In genomic region chr3:105752791-105753415, GRCh38 we compare ENCODE assay signal across 8 cellular contexts.
A peak's percentile ranks its signal among the peaks of the same experiment; 100 is the strongest.
DNase-seq lines count a peak whose midpoint lies in the region; ATAC-seq and TF ChIP-seq lines count a peak whose summit lies in the region.

No MANE protein-coding gene starts in this region.

- ATAC-seq in PC-3 (peak; percentile 93), HG02981 (IDR thresholded peaks at IDR 0.05; ENCODE audit: unreplicated experiment) (no peak)

- POLR2A ChIA-PET in PC-3 (lab: Charles Lee; ENCODE audit: unreplicated experiment): no interaction called here

- no peak overlapping the region for H2AFZ ChIP-seq in PC-3 (ENCODE audit: low read length)

- no peaks in the 10 kb centered on the region for H3K36me3 ChIP-seq in PC-3 (ENCODE audit: low read depth, low read length)
- H3K36me3 ChIP-seq in tibial nerve: peaks cover 0 to 8% (median 0%) of the 10 kb centered on the region in 3 donors

- no peaks in the 10 kb centered on the region for H3K79me2 ChIP-seq in PC-3 (ENCODE audit: low read length)

- WGBS in tibial nerve, 2 donors: 56 to 72% methylated on average over 1 of the region's 1 CpG

- BruUV-seq in PC-3 (replicated peaks; lab: Mats Ljungman, UMichigan): no TSS peak

- intact Hi-C loops in PC-3 (cut with micrococcal nuclease): no loop called here

- no peak overlapping the region for H3K9ac ChIP-seq in PC-3 (ENCODE audit: low read length)

- DNase-seq in stimulated activated CD8-positive, alpha-beta memory T cell treated with anti-CD3 and anti-CD28 coated beads, Interleukin-12 subunit alpha, Interleukin-12 subunit beta, amount 100 ng/mL, for 1 hour (ENCODE audit: low read depth): peak; percentile 25
- DNase-seq in stimulated activated CD8-positive, alpha-beta memory T cell treated with anti-CD3 and anti-CD28 coated beads, Interleukin-4, amount 100 ng/mL, for 48 hours: no peak
- DNase-seq in PC-3 (peak; percentile 38), cerebellar cortex (ENCODE audit: low spot score) (peak; percentile 76), tibial nerve (ENCODE audit: low spot score in 2 of 2) (no peak), GDM1 (lab: John Stamatoyannopoulos, UW) (no peak), mesenteric fat pad (ENCODE audit: low spot score) (no peak)

- no peak overlapping the region for H3K4me2 ChIP-seq in PC-3 (ENCODE audit: low read length)

- H3K4me3 ChIP-seq in PC-3 (ENCODE audit: low read length) (no peak overlapping the region), tibial nerve (no peak overlapping the region)

- no peak for TF ChIP-seq EP300 in tibial nerve (IDR thresholded peaks at IDR 0.05)

- CTCF ChIA-PET in PC-3 (lab: Charles Lee): no interaction called here

- H3K27ac ChIP-seq in PC-3 (ENCODE audit: low read length) (no peak overlapping the region), tibial nerve (peak overlapping the region in 3 of 4 donors; percentile 36 to 51 (median 42))

- no peaks in the 10 kb centered on the region for H3K9me2 ChIP-seq in PC-3 (replicated peaks; ENCODE audit: low read length)

- H3K27me3 ChIP-seq in PC-3 (ENCODE audit: low read length) (no peaks in the 10 kb centered on the region), tibial nerve (no peaks in the 10 kb centered on the region)

- H3K4me1 ChIP-seq in PC-3 (ENCODE audit: insufficient read depth, low read length) (no peaks in the 10 kb centered on the region), tibial nerve (peaks cover 0 to 43% (median 11%) of the 10 kb centered on the region in 4 donors)

- no peaks in the 10 kb centered on the region for H3K9me3 ChIP-seq in PC-3 (ENCODE audit: low read length)
- no peaks in the 10 kb centered on the region for H3K9me3 ChIP-seq in tibial nerve

- TF ChIP-seq POLR2A in tibial nerve (IDR thresholded peaks at IDR 0.05): no peak

- no peaks in the 10 kb centered on the region for H4K20me1 ChIP-seq in PC-3 (ENCODE audit: low read length)

- TF ChIP-seq CTCF in PC-3 (conservative IDR thresholded peaks at IDR 0.05; ENCODE audit: low read depth, low read length) (no peak), tibial nerve (IDR thresholded peaks at IDR 0.05) (no peak)

- no peaks in the 10 kb centered on the region for H3F3A ChIP-seq in PC-3 (ENCODE audit: low read length, unreplicated experiment)

Comparison
In these comparisons a context has a peak if more than half of its experiments do, and no peak if none do; other contexts are left out.
1. DNase-seq: peak in stimulated activated CD8-positive, alpha-beta memory T cell treated with anti-CD3 and anti-CD28 coated beads, Interleukin-12 subunit alpha, Interleukin-12 subunit beta, amount 100 ng/mL, for 1 hour (single experiment), PC-3 (single experiment) and cerebellar cortex (single experiment); none in stimulated activated CD8-positive, alpha-beta memory T cell treated with anti-CD3 and anti-CD28 coated beads, Interleukin-4, amount 100 ng/mL, for 48 hours (single experiment), tibial nerve (0 of 2), GDM1 (single experiment) and mesenteric fat pad (single experiment).